ENCODE assay signal across 1 cellular context in genomic region chr2:24797644-24798043, GRCh38.
TF ChIP-seq lines count a peak whose summit lies in the region.

No MANE protein-coding gene starts in this region.

TF ChIP-seq in K562, 482 proteins besides CTCF, POLR2A, EP300 and RAD21 (continued from another document):
- TF ChIP-seq PKNOX1 (IDR thresholded peaks at IDR 0.05) (no peak), NCOA4 (IDR thresholded peaks at IDR 0.05; ENCODE audit: partially characterized antibody) (peak; percentile 56), MIER1 (IDR thresholded peaks at IDR 0.05; ENCODE audit: low read depth) (peak; percentile 79), YY1 (IDR thresholded peaks at IDR 0.05; ENCODE audit: borderline replicate concordance in 1 of 3, control insufficient read depth in 1 of 3, extremely low read depth in 1 of 3, insufficient read depth in 3 of 3, insufficient read length in 1 of 3, insufficient replicate concordance in 2 of 3, low read depth in 1 of 3, low read length in 2 of 3) (no peak), MYBL2 (IDR thresholded peaks at IDR 0.05; ENCODE audit: low read depth) (no peak), MYBL2 (CRISPR knock-in tag; IDR thresholded peaks at IDR 0.05; ENCODE audit: borderline replicate concordance) (no peak), TARDBP (IDR thresholded peaks at IDR 0.05) (no peak), RFX5 (IDR thresholded peaks at IDR 0.05; ENCODE audit: low read depth, low read length) (no peak), GTF2E2 (tag; IDR thresholded peaks at IDR 0.05) (no peak), CHAMP1 (IDR thresholded peaks at IDR 0.05) (no peak), TCF3 (CRISPR knock-in tag; IDR thresholded peaks at IDR 0.05) (peak; percentile 68), CXXC5 (CRISPR knock-in tag; IDR thresholded peaks at IDR 0.05) (no peak), SMARCA4 (IDR thresholded peaks at IDR 0.05) (peak; percentile 68), GATA2 (CRISPR knock-in tag; IDR thresholded peaks at IDR 0.05) (peak; percentile 44; the same call in 1 of the 2 replicates), NCOR1 (IDR thresholded peaks at IDR 0.05) (peak; percentile 48; the same call in 1 of the 2 replicates), DACH1 (IDR thresholded peaks at IDR 0.05; ENCODE audit: partially characterized antibody) (peak; percentile 28), NFIC (IDR thresholded peaks at IDR 0.05) (peak; percentile 24), ATF3 (IDR thresholded peaks at IDR 0.05) (peak; percentile 44), ATF3 (CRISPR knock-in tag; conservative IDR thresholded peaks at IDR 0.05) (no peak), BCOR (IDR thresholded peaks at IDR 0.05) (no peak), CBFA2T3 (IDR thresholded peaks at IDR 0.05) (peak; percentile 87), ZNF696 (CRISPR knock-in tag; conservative IDR thresholded peaks at IDR 0.05) (no peak), ZNF830 (CRISPR knock-in tag; IDR thresholded peaks at IDR 0.05) (no peak), SMARCA5 (IDR thresholded peaks at IDR 0.05) (peak; percentile 60; the same call in 1 of the 2 replicates), ARID2 (IDR thresholded peaks at IDR 0.05) (no peak), ZNF766 (CRISPR knock-in tag; conservative IDR thresholded peaks at IDR 0.05) (0 out of 2 replicates have a peak, but pooled peaks have one; percentile 18), ZNF121 (CRISPR knock-in tag; conservative IDR thresholded peaks at IDR 0.05) (no peak), MED1 (CRISPR knock-in tag; IDR thresholded peaks at IDR 0.05; ENCODE audit: borderline replicate concordance) (no peak), EP400 (IDR thresholded peaks at IDR 0.05) (no peak), ETV5 (CRISPR knock-in tag; IDR thresholded peaks at IDR 0.05; ENCODE audit: low read depth) (no peak)
- TF ChIP-seq, protein P1, sequence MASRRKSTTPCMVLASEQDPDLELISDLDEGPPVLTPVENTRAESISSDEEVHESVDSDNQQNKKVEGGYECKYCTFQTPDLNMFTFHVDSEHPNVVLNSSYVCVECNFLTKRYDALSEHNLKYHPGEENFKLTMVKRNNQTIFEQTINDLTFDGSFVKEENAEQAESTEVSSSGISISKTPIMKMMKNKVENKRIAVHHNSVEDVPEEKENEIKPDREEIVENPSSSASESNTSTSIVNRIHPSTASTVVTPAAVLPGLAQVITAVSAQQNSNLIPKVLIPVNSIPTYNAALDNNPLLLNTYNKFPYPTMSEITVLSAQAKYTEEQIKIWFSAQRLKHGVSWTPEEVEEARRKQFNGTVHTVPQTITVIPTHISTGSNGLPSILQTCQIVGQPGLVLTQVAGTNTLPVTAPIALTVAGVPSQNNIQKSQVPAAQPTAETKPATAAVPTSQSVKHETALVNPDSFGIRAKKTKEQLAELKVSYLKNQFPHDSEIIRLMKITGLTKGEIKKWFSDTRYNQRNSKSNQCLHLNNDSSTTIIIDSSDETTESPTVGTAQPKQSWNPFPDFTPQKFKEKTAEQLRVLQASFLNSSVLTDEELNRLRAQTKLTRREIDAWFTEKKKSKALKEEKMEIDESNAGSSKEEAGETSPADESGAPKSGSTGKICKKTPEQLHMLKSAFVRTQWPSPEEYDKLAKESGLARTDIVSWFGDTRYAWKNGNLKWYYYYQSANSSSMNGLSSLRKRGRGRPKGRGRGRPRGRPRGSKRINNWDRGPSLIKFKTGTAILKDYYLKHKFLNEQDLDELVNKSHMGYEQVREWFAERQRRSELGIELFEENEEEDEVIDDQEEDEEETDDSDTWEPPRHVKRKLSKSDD (conservative IDR thresholded peaks at IDR 0.05; ENCODE audit: low read length), result no peak
- TF ChIP-seq, protein P2, sequence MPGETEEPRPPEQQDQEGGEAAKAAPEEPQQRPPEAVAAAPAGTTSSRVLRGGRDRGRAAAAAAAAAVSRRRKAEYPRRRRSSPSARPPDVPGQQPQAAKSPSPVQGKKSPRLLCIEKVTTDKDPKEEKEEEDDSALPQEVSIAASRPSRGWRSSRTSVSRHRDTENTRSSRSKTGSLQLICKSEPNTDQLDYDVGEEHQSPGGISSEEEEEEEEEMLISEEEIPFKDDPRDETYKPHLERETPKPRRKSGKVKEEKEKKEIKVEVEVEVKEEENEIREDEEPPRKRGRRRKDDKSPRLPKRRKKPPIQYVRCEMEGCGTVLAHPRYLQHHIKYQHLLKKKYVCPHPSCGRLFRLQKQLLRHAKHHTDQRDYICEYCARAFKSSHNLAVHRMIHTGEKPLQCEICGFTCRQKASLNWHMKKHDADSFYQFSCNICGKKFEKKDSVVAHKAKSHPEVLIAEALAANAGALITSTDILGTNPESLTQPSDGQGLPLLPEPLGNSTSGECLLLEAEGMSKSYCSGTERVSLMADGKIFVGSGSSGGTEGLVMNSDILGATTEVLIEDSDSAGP (CRISPR knock-in tag; IDR thresholded peaks at IDR 0.05), result no peak
